Comparison of ENCODE assay signal across 1 cellular context in the genomic region with DNA sequence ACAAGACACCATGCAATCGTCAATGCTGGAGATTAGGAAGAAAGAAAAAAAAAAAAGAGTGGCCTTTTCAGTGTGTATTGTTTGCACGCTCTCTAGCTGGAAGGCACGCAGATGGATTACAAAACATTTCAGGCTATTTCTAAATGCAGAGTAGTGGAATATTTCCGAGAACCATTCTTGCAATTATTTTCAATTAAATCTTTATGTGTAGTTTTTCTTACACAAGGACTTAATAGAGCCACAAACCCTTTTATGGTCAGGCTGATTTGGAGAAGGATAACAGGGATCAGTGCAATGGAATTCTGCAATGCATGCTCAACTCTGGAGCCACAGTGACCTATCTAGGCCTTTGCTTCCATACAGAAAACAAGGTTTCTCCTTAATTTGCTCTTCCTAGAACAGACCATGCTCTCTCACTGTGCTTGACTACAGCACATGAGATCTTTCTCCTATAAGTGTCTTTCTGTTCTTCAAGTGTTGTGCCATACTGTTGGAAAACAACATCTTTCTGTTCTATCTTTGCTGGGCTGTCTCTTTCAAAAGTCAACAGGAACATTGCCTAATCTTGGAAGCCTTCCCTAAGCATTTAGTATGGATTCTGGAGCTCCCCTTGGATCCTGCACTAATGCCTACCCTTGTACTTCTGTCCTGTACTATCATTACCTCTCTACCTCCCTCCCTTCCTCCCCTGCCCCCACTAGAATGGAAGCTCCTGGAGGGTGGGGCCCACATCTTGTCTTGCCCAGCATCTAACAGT.
TF ChIP-seq lines count a peak whose summit lies in the region.

No MANE protein-coding gene starts in this region.

TF ChIP-seq in IMR-90, 13 proteins besides CTCF, POLR2A, EP300 and RAD21:
- TF ChIP-seq, protein P1, sequence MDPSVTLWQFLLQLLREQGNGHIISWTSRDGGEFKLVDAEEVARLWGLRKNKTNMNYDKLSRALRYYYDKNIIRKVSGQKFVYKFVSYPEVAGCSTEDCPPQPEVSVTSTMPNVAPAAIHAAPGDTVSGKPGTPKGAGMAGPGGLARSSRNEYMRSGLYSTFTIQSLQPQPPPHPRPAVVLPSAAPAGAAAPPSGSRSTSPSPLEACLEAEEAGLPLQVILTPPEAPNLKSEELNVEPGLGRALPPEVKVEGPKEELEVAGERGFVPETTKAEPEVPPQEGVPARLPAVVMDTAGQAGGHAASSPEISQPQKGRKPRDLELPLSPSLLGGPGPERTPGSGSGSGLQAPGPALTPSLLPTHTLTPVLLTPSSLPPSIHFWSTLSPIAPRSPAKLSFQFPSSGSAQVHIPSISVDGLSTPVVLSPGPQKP (IDR thresholded peaks at IDR 0.05; ENCODE audit: borderline replicate concordance, low read depth, low read length) = no peak
- no peak for TF ChIP-seq BHLHE40 (IDR thresholded peaks at IDR 0.05; ENCODE audit: low read depth, low read length)
- peak; percentile 79 for TF ChIP-seq CEBPB (IDR thresholded peaks at IDR 0.05; ENCODE audit: low read depth, low read length)
- no peak for TF ChIP-seq SMC3 (IDR thresholded peaks at IDR 0.05; ENCODE audit: low read depth, low read length)
- no peak for TF ChIP-seq MAZ (IDR thresholded peaks at IDR 0.05; ENCODE audit: borderline replicate concordance, low read depth, low read length)
